ENCODE assay signal across 13 cellular contexts in genomic region chr14:59363545-59364226, GRCh38.
DNase-seq lines count a peak whose midpoint lies in the region; ATAC-seq, FAIRE-seq and TF ChIP-seq lines count a peak whose summit lies in the region.
"Had no signal": no experiment of that assay in that cellular context is flagged by ENCODE, and none has a peak within 500 bp of the region (broad histone marks: within the 10 kb centered on the region; RNA-seq: fewer than 3 reads in every experiment).

No MANE protein-coding gene starts in this region.

- H3K9me3 Mint-ChIP-seq in CD14-positive monocyte = no peaks in the 10 kb centered on the region
- H3K9me3 Mint-ChIP-seq: naive thymus-derived CD4-positive, alpha-beta T cell had no signal

- no peak overlapping the region for H4K91ac ChIP-seq in mesenchymal stem cell (ENCODE audit: low read length)

- no TSS peak for BruUV-seq in A673 (replicated peaks; lab: Mats Ljungman, UMichigan)

- DNase-seq in A673 (ENCODE audit: low spot score) (peak; percentile 40), NCI-H226 (peak; percentile 81), bronchial epithelial cell (ENCODE audit: low read depth) (peak; percentile 86), mesenchymal stem cell (no peak), CD14-positive monocyte (ENCODE audit: low spot score) (no peak), pancreas (no peak)
- DNase-seq in effector memory CD4-positive, alpha-beta T cell = no peak
- DNase-seq: activated CD4-positive, alpha-beta T cell treated with anti-CD3 and anti-CD28 coated beads for 4 hours; naive thymus-derived CD4-positive, alpha-beta T cell; NCI-H1694 treated with DMSO at 0.1 percent for 48 hours; stimulated activated CD4-positive, alpha-beta T cell treated with anti-CD3 and anti-CD28 coated beads, Interleukin-1b, Interleukin-23, amount 100 ng/mL, for 48 hours; stimulated activated naive CD4-positive, alpha-beta T cell had no signal

- intact Hi-C loops in A673 (cut with micrococcal nuclease; ENCODE audit: unreplicated experiment) (no loop called here), CD14-positive monocyte (cut with micrococcal nuclease) (no loop called here), pancreas (cut with DNase I) (no loop called here)

- no peaks in the 10 kb centered on the region for H3K27me3 ChIP-seq in A673 (replicated peaks; ENCODE audit: insufficient read depth, low read depth, low read length, poor library complexity)
- no peaks in the 10 kb centered on the region for H3K27me3 ChIP-seq in bronchial epithelial cell (ENCODE audit: control insufficient read depth, insufficient read depth, low read length)
- no peaks in the 10 kb centered on the region for H3K27me3 ChIP-seq in mesenchymal stem cell (ENCODE audit: control insufficient read depth in 1 of 2, insufficient read depth in 1 of 2, low read length in 2 of 2)
- no peaks in the 10 kb centered on the region for H3K27me3 ChIP-seq in pancreas
- no peaks in the 10 kb centered on the region for H3K27me3 ChIP-seq in effector memory CD4-positive, alpha-beta T cell (replicated peaks; ENCODE audit: control insufficient read depth, insufficient read depth, low read length, poor library complexity, severe bottlenecking)

- H3K36me3 Mint-ChIP-seq in CD14-positive monocyte = peaks cover 16 to 31% of the 10 kb centered on the region in 2 donors

- no peak overlapping the region for H4K8ac ChIP-seq in mesenchymal stem cell (ENCODE audit: low read length)

- H2AFZ ChIP-seq in mesenchymal stem cell (ENCODE audit: low read depth, low read length) = no peak overlapping the region

- no peak for ATAC-seq in HG02623 (IDR thresholded peaks at IDR 0.05; ENCODE audit: unreplicated experiment)
- ATAC-seq in pancreas = no peak
- ATAC-seq: naive thymus-derived CD4-positive, alpha-beta T cell had no signal

- no peak overlapping the region for H3K4me2 ChIP-seq in mesenchymal stem cell (ENCODE audit: low read length, poor library complexity, severe bottlenecking)

- 46% methylated on average over 5 of the region's 5 CpGs for WGBS in mesenchymal stem cell
- WGBS in pancreas, 2 donors = 72 to 75% methylated on average over 5 of the region's 5 CpGs

- no peak overlapping the region for H3K4me3 Mint-ChIP-seq in CD14-positive monocyte
- H3K4me3 Mint-ChIP-seq: naive thymus-derived CD4-positive, alpha-beta T cell had no signal

- H3K9me3 ChIP-seq in A673 (ENCODE audit: low read depth, low read length, poor library complexity, severe bottlenecking) (no peaks in the 10 kb centered on the region), mesenchymal stem cell (ENCODE audit: control insufficient read depth, low read length) (no peaks in the 10 kb centered on the region), pancreas (no peaks in the 10 kb centered on the region)
- no peaks in the 10 kb centered on the region for H3K9me3 ChIP-seq in effector memory CD4-positive, alpha-beta T cell (ENCODE audit: control insufficient read depth, low read length)

- H3K79me1 ChIP-seq in mesenchymal stem cell (replicated peaks; ENCODE audit: low read length, poor library complexity, severe bottlenecking) = no peaks in the 10 kb centered on the region

- CTCF ChIA-PET in A673 (lab: Charles Lee) = no interaction called here

- H3K18ac ChIP-seq in mesenchymal stem cell (ENCODE audit: low read depth in 1 of 2, low read length in 2 of 2) = no peak overlapping the region

- POLR2A ChIA-PET in A673 (lab: Charles Lee; ENCODE audit: low non-redundant PET) = no interaction called here

- H2BK12ac ChIP-seq in mesenchymal stem cell (ENCODE audit: low read length in 2 of 2) = no peak overlapping the region

- peak overlapping the region; percentile 21 for H3K9ac ChIP-seq in mesenchymal stem cell (ENCODE audit: low read length)

- H3K27me3 Mint-ChIP-seq in CD14-positive monocyte (ENCODE audit: low read depth in 3 of 3) = no peaks in the 10 kb centered on the region
- H3K27me3 Mint-ChIP-seq: naive thymus-derived CD4-positive, alpha-beta T cell had no signal

- H2AK5ac ChIP-seq in mesenchymal stem cell (ENCODE audit: low read length, severe bottlenecking) = no peak overlapping the region

- H2BK15ac ChIP-seq in mesenchymal stem cell (ENCODE audit: low read depth, poor library complexity, severe bottlenecking) = no peak overlapping the region

- H3K23ac ChIP-seq in mesenchymal stem cell (ENCODE audit: low read length in 2 of 2) = no peak overlapping the region

- no peak overlapping the region for H3K27ac Mint-ChIP-seq in CD14-positive monocyte
- H3K27ac Mint-ChIP-seq: naive thymus-derived CD4-positive, alpha-beta T cell had no signal

- H3K4ac ChIP-seq in mesenchymal stem cell (ENCODE audit: low read depth in 1 of 2, low read length in 2 of 2) = no peak overlapping the region

- no peak overlapping the region for H2BK120ac ChIP-seq in mesenchymal stem cell (ENCODE audit: low read depth, low read length)

- H3K27ac ChIP-seq in A673 (ENCODE audit: low read depth, low read length, poor library complexity, severe bottlenecking) (no peak overlapping the region), mesenchymal stem cell (ENCODE audit: low read length, poor library complexity, severe bottlenecking) (no peak overlapping the region), pancreas (no peak overlapping the region)
- no peak overlapping the region for H3K27ac ChIP-seq in effector memory CD4-positive, alpha-beta T cell (ENCODE audit: insufficient read depth, low read length, poor library complexity, severe bottlenecking)

- H3K4me3 ChIP-seq in A673 (ENCODE audit: low read depth, low read length, poor library complexity, severe bottlenecking) (no peak overlapping the region), bronchial epithelial cell (ENCODE audit: low read depth, low read length) (peak overlapping the region; percentile 9), mesenchymal stem cell (ENCODE audit: insufficient read depth in 1 of 2, low read depth in 1 of 2, low read length in 2 of 2) (peak overlapping the region in 1 of 2 experiments; percentile 6), pancreas (no peak overlapping the region)
- no peak overlapping the region for H3K4me3 ChIP-seq in effector memory CD4-positive, alpha-beta T cell (ENCODE audit: insufficient read depth, low read depth, low read length, poor library complexity, severe bottlenecking)

- peaks cover 30% of the 10 kb centered on the region for H3K4me1 Mint-ChIP-seq in CD14-positive monocyte

- no peak for TF ChIP-seq CTCF in A673 (conservative IDR thresholded peaks at IDR 0.05; ENCODE audit: low read depth, low read length)
- no peak for TF ChIP-seq CTCF in bronchial epithelial cell (IDR thresholded peaks at IDR 0.05; ENCODE audit: insufficient read depth, low read length, severe bottlenecking)
- TF ChIP-seq CTCF in CD14-positive monocyte (IDR thresholded peaks at IDR 0.05) = no peak
- no peak for TF ChIP-seq CTCF in pancreas (IDR thresholded peaks at IDR 0.05)

- H2BK5ac ChIP-seq in mesenchymal stem cell (ENCODE audit: low read depth, low read length, poor library complexity, severe bottlenecking) = no peak overlapping the region

- H3K4me1 ChIP-seq in A673 (ENCODE audit: insufficient read depth, low read length, poor library complexity, severe bottlenecking) (peaks cover 38% of the 10 kb centered on the region), mesenchymal stem cell (ENCODE audit: control insufficient read depth, insufficient read depth, low read depth, low read length) (peaks cover 2% of the 10 kb centered on the region), pancreas (peaks cover 0 to 3% (median 0%) of the 10 kb centered on the region in 3 donors)
- H3K4me1 ChIP-seq in effector memory CD4-positive, alpha-beta T cell (ENCODE audit: control insufficient read depth, insufficient read depth, low read length, poor library complexity, severe bottlenecking) = no peaks in the 10 kb centered on the region

- no peaks in the 10 kb centered on the region for H3K36me3 ChIP-seq in A673 (ENCODE audit: insufficient read depth, low read length, poor library complexity, severe bottlenecking)
- H3K36me3 ChIP-seq in bronchial epithelial cell (ENCODE audit: control insufficient read depth, insufficient read depth, low read length) = peaks cover 2% of the 10 kb centered on the region
- H3K36me3 ChIP-seq in mesenchymal stem cell (ENCODE audit: control insufficient read depth in 1 of 2, insufficient read depth in 2 of 2, low read depth in 1 of 2, low read length in 2 of 2) = peaks cover 5 to 35% of the 10 kb centered on the region in 2 experiments
- H3K36me3 ChIP-seq in pancreas = peaks cover 0 to 6% (median 5%) of the 10 kb centered on the region in 3 donors
- no peaks in the 10 kb centered on the region for H3K36me3 ChIP-seq in effector memory CD4-positive, alpha-beta T cell (ENCODE audit: control insufficient read depth, insufficient read depth, low read length)

- H3K14ac ChIP-seq in mesenchymal stem cell (ENCODE audit: low read length in 2 of 2) = no peak overlapping the region

- FAIRE-seq in bronchial epithelial cell (lab: Jason Lieb, UNC) (no peak), pancreas (lab: Jason Lieb, UNC) (no peak)

Comparison
In these comparisons a context has a peak if more than half of its experiments do, and no peak if none do; other contexts are left out.
1. DNase-seq: peak in A673 (single experiment), NCI-H226 (single experiment) and bronchial epithelial cell (single experiment); none in mesenchymal stem cell (single experiment), CD14-positive monocyte (single experiment), pancreas (0 of 6) and effector memory CD4-positive, alpha-beta T cell (0 of 3).